12 cellular contexts compared by ENCODE assay signal in the genomic region with DNA sequence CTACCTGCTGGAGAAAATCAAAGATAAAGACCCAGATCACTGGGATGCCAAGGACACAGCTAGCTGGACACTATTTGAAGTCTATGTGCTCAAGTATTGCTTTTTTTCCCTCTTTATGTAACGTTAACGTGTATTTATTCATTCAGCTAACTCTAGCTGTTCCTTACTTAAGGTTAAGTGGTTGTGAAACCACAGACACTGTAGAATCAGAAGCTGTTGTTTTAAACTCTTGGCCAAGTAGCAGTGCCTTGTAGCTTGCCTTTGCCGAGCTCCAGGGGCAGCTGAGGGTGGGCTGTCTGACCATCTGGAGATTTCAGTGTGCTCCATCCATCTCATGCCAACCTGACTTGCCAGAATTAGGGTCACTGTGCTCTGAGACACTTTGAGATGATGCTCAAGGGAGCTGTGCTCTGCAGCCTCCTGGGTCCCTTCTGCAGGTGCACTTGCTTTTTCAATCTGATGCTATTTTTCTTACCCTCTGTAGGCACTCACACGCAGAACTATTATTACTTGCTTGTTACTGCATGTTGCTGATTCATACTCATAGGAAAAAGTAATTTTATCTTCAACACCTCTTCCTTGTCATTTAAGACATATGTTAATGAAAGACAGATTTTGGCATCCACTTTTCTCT.
DNase-seq lines count a peak whose midpoint lies in the region; ATAC-seq and TF ChIP-seq lines count a peak whose summit lies in the region.
"Had no signal": no experiment of that assay in that cellular context is flagged by ENCODE, and none has a peak within 500 bp of the region (broad histone marks: within the 10 kb centered on the region; RNA-seq: fewer than 3 reads in every experiment).

No MANE protein-coding gene starts in this region.

- peak overlapping the region in 6 of 7 donors; percentile 13 to 59 (median 36) for H3K27ac Mint-ChIP-seq in CD4-positive, alpha-beta memory T cell
- H3K27ac Mint-ChIP-seq in chondrocyte (ENCODE audit: unreplicated experiment), result no peak overlapping the region

- no peaks in the 10 kb centered on the region for H3K27me3 Mint-ChIP-seq in CD4-positive, alpha-beta memory T cell
- no peaks in the 10 kb centered on the region for H3K27me3 Mint-ChIP-seq in chondrocyte (ENCODE audit: low read depth)

- intact Hi-C loops in CD4-positive, alpha-beta memory T cell (cut with micrococcal nuclease), result loop anchor here (2.0 to 5.0 kb wide), 3 partner anchors 70 to 345 kb away; partner anchors contain the start of gene TLK1

- no peak for DNase-seq in CD4-positive, alpha-beta memory T cell
- DNase-seq in caudate nucleus (lab: John Stamatoyannopoulos, UW) (peak in 28 of 61 donors; percentile 1 to 83 (median 22)), OCI-M1 (lab: John Stamatoyannopoulos, UW) (no peak), COLO668 (lab: John Stamatoyannopoulos, UW; ENCODE audit: unreplicated experiment) (no peak), chondrocyte (ENCODE audit: low spot score) (no peak), islet precursor cell (no peak)
- DNase-seq: COR-L47, esophagus squamous epithelium, NCI-H446 treated with DMSO at 0.1 percent for 48 hours had no signal

- H3K9me3 Mint-ChIP-seq in CD4-positive, alpha-beta memory T cell, result peaks cover 0 to 3% (median 0%) of the 10 kb centered on the region in 8 donors
- H3K9me3 Mint-ChIP-seq in chondrocyte (ENCODE audit: low read depth), result no peaks in the 10 kb centered on the region

- peak overlapping the region in 3 of 8 donors; percentile 4 to 24 (median 13) for H3K4me3 Mint-ChIP-seq in CD4-positive, alpha-beta memory T cell
- H3K4me3 Mint-ChIP-seq in chondrocyte (ENCODE audit: unreplicated experiment), result no peak overlapping the region
- H3K4me3 Mint-ChIP-seq: nephron had no signal

- POLR2A ChIA-PET in CD4-positive, alpha-beta memory T cell (lab: Charles Lee; ENCODE audit: partially characterized antibody), result interaction anchor here (0.6 to 2.4 kb wide), 6 partner anchors 10 to 1236 kb away, joined by 3 to 16 read pairs (median 3); partner anchors contain the start of gene TLK1

- no peaks in the 10 kb centered on the region for H3K27me3 ChIP-seq in CD4-positive, alpha-beta memory T cell (ENCODE audit: insufficient read depth, low read length)
- H3K27me3 ChIP-seq: esophagus squamous epithelium had no signal

- H3K4me3 ChIP-seq in CD4-positive, alpha-beta memory T cell (ENCODE audit: low read length in 2 of 2), result no peak overlapping the region
- H3K4me3 ChIP-seq: esophagus squamous epithelium had no signal

- peaks cover 43% of the 10 kb centered on the region for H3K4me1 ChIP-seq in CD4-positive, alpha-beta memory T cell (ENCODE audit: insufficient read depth, low read length)

- H3K4me1 Mint-ChIP-seq in CD4-positive, alpha-beta memory T cell, result peaks cover 40 to 44% (median 42%) of the 10 kb centered on the region in 4 donors
- H3K4me1 Mint-ChIP-seq in chondrocyte (ENCODE audit: low read depth), result peaks cover 37% of the 10 kb centered on the region

- peaks cover 3 to 4% of the 10 kb centered on the region in 2 donors for H3K36me3 Mint-ChIP-seq in CD4-positive, alpha-beta memory T cell
- peaks cover 8% of the 10 kb centered on the region for H3K36me3 Mint-ChIP-seq in chondrocyte (ENCODE audit: low read depth)

- ATAC-seq in GM18909 (IDR thresholded peaks at IDR 0.05; ENCODE audit: poor library complexity, unreplicated experiment) (peak; percentile 33), HG03432 (IDR thresholded peaks at IDR 0.05; ENCODE audit: unreplicated experiment) (peak; percentile 27)

- CTCF ChIA-PET in CD4-positive, alpha-beta memory T cell (lab: Charles Lee; ENCODE audit: partially characterized antibody), result interaction anchor here (0.8 to 2.8 kb wide), 3 partner anchors 9 to 156 kb away, joined by 3 to 13 read pairs (median 3); no protein-coding TSS in a partner anchor

- H3K27ac ChIP-seq in CD4-positive, alpha-beta memory T cell (ENCODE audit: low read depth, low read length), result no peak overlapping the region
- H3K27ac ChIP-seq in caudate nucleus (ENCODE audit: low read depth, low read length), result peak overlapping the region; percentile 86
- H3K27ac ChIP-seq: esophagus squamous epithelium had no signal

- TF ChIP-seq CTCF in chondrocyte (IDR thresholded peaks at IDR 0.05), result no peak

- H3K36me3 ChIP-seq in CD4-positive, alpha-beta memory T cell (ENCODE audit: insufficient read depth, low read length), result no peaks in the 10 kb centered on the region

- no peaks in the 10 kb centered on the region for H3K9me3 ChIP-seq in CD4-positive, alpha-beta memory T cell (ENCODE audit: control insufficient read depth in 1 of 2, low read length in 2 of 2)
- H3K9me3 ChIP-seq: esophagus squamous epithelium had no signal
